Comparison of ENCODE assay signal across 8 cellular contexts in the genomic region with DNA sequence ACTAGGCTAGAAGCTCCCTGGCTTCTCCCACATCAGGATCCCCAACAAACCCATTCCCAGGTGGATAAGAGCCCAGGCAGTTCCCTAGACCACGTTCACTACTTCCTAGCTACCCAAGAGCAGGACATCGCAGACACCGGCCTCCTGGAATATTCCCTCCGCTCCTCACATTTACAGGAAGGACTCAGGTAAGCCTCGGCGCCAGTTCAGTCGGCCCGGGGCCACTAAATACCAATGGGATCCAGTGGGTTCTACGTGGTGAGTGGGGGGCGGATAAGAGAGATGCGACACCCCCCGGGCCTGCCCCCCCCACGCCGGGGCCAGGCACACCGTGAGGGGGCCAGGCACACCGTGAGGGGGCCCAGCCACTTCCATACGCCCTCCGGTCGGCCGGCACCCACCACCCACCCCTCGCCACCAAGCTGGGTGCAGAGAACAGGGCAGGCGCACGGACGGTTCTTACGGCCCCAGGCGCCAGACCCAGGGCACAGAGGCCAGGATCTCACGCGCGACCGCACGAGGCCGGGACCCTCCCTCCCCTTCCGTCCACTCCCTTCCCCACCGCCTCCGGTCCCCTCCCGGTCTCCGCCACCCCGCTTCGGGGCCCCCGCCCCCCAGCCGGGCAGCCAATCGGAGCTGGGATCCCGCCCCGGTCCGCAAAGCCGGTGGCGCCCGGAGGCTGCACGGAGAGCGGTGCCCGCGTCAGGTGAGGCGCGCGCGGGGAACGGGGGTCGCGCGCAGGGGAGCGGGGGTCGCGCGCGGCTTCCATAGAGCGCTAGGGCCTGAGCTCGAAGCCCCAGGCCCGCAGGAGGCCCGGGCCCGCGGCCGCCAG. TPM values are rescaled to one million over a fixed set of nuclear protein-coding genes. Genes with fewer than 3 reads are reported as not detected.
DNase-seq lines count a peak whose midpoint lies in the region; ATAC-seq and TF ChIP-seq lines count a peak whose summit lies in the region.

A gene with protein sequence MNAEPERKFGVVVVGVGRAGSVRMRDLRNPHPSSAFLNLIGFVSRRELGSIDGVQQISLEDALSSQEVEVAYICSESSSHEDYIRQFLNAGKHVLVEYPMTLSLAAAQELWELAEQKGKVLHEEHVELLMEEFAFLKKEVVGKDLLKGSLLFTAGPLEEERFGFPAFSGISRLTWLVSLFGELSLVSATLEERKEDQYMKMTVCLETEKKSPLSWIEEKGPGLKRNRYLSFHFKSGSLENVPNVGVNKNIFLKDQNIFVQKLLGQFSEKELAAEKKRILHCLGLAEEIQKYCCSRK (plus strand): TSS at position 652 of the 832 bp plus-strand sequence. CDS start 12,479 bp downstream, outside the sequence.

- peak within 1 kb of the TSS; percentile 49 for H2AFZ ChIP-seq in SU-DHL-6 (ENCODE audit: low read depth, low read length, severe bottlenecking)

- peak within 1 kb of the TSS; percentile 39 for H3K9ac ChIP-seq in SU-DHL-6 (ENCODE audit: low read length)

- peak; percentile 29 for DNase-seq in activated naive CD8-positive, alpha-beta T cell treated with anti-CD3 and anti-CD28 coated beads, Interleukin-2, amount 50 U/mL, for 16 hours (ENCODE audit: low read depth, low spot score)
- DNase-seq in heart left ventricle (peak; percentile 79 to 89 (median 80)), posterior vena cava (ENCODE audit: low spot score) (peak; percentile 90), upper lobe of right lung (peak; percentile 93)

- H4K20me1 ChIP-seq in SU-DHL-6 (ENCODE audit: low read depth, low read length): no peaks in the 10 kb centered on the region

- 3 to 42% (median 4%) methylated on average over 9 to 72 of the region's 72 CpGs for WGBS in heart left ventricle, 4 donors

- H3K27me3 ChIP-seq in SU-DHL-6 (ENCODE audit: low read length) (no peaks in the 10 kb centered on the region), heart left ventricle (no peaks in the 10 kb centered on the region), upper lobe of right lung (no peaks in the 10 kb centered on the region)

- H3K9me3 ChIP-seq in SU-DHL-6 (ENCODE audit: insufficient read depth, low read length) (no peaks in the 10 kb centered on the region), heart left ventricle (no peaks in the 10 kb centered on the region), upper lobe of right lung (no peaks in the 10 kb centered on the region)

- no peak for TF ChIP-seq CTCF in C4-2B (conservative IDR thresholded peaks at IDR 0.05)
- TF ChIP-seq CTCF in SU-DHL-6 (IDR thresholded peaks at IDR 0.05; ENCODE audit: insufficient read depth, low read length, poor library complexity, severe bottlenecking): no peak
- TF ChIP-seq CTCF in heart left ventricle (IDR thresholded peaks at IDR 0.05): no peak
- TF ChIP-seq CTCF in upper lobe of right lung (IDR thresholded peaks at IDR 0.05): no peak

- H3K4me2 ChIP-seq in SU-DHL-6 (ENCODE audit: low read depth, low read length, poor library complexity, severe bottlenecking): peak within 1 kb of the TSS; percentile 57

- H3K4me1 ChIP-seq in heart left ventricle (peaks cover 0 to 70% (median 9%) of the 10 kb centered on the region in 12 donors), upper lobe of right lung (peaks cover 24% of the 10 kb centered on the region)

- H3K36me3 ChIP-seq in SU-DHL-6 (ENCODE audit: low read length): no peaks in the 10 kb centered on the region
- H3K36me3 ChIP-seq in heart left ventricle: no peaks in the 10 kb centered on the region
- H3K36me3 ChIP-seq in upper lobe of right lung: no peaks in the 10 kb centered on the region

- peak within 1 kb of the TSS; percentile 53 for H3K27ac ChIP-seq in C4-2B
- no peak within 1 kb of the TSS for H3K27ac ChIP-seq in SU-DHL-6 (ENCODE audit: low read depth, low read length)
- H3K27ac ChIP-seq in heart left ventricle: peak within 1 kb of the TSS in 11 of 12 donors; percentile 51 to 82 (median 71)
- peak within 1 kb of the TSS; percentile 87 for H3K27ac ChIP-seq in upper lobe of right lung

- H3K79me2 ChIP-seq in SU-DHL-6 (ENCODE audit: insufficient read depth, low read length): no peaks in the 10 kb centered on the region

- TF ChIP-seq POLR2A in GM19099 (IDR thresholded peaks at IDR 0.05; ENCODE audit: extremely low read depth, insufficient read length, low read depth): peak; percentile 58
- TF ChIP-seq POLR2A in heart left ventricle (IDR thresholded peaks at IDR 0.05): no peak

- intact Hi-C loops in heart left ventricle (cut with DNase I) (no loop called here), posterior vena cava (cut with DNase I) (no loop called here), upper lobe of right lung (cut with DNase I) (no loop called here)

- no peaks in the 10 kb centered on the region for H3F3A ChIP-seq in SU-DHL-6 (ENCODE audit: insufficient read depth)

- ATAC-seq in HG03378 (IDR thresholded peaks at IDR 0.05; ENCODE audit: unreplicated experiment) (peak; percentile 38), heart left ventricle (peak; percentile 48 to 94 (median 90)), upper lobe of right lung (peak; percentile 95)

- H3K4me3 ChIP-seq in SU-DHL-6 (ENCODE audit: insufficient read depth, low read length, poor library complexity, severe bottlenecking) (peak within 1 kb of the TSS; percentile 54), heart left ventricle (peak within 1 kb of the TSS; percentile 42 to 94 (median 76)), upper lobe of right lung (peak within 1 kb of the TSS; percentile 84)

- H3K9me2 ChIP-seq in SU-DHL-6 (replicated peaks; ENCODE audit: insufficient read depth, low read length): no peaks in the 10 kb centered on the region

RNA-seq across cellular contexts. Expression of the gene that starts here (rescaled TPM):
- total RNA-seq in heart left ventricle (10 to 100 TPM; 32.6 to 68.3 (median 42.6) TPM), posterior vena cava (10 to 100 TPM; 54.2 to 63.0 TPM), upper lobe of right lung (104 TPM)
- polyA plus RNA-seq in heart left ventricle: 10 to 100 TPM; 49.0 to 55.5 TPM

Comparison
In these comparisons a context has a peak if more than half of its experiments do, and no peak if none do; other contexts are left out.
1. ATAC-seq: peak in every context shown above with its lines; median percentile 95 in upper lobe of right lung; 90 in heart left ventricle; 38 in HG03378.
2. DNase-seq: peak in every context shown above with its lines; median percentile 93 in upper lobe of right lung; 90 in posterior vena cava; 80 in heart left ventricle; 29 in activated naive CD8-positive, alpha-beta T cell treated with anti-CD3 and anti-CD28 coated beads, Interleukin-2, amount 50 U/mL, for 16 hours.